15 cellular contexts compared by ENCODE assay signal in genomic region chr10:6061056-6061455, GRCh38.
DNase-seq lines count a peak whose midpoint lies in the region; ATAC-seq lines count a peak whose summit lies in the region.
"Had no signal": no experiment of that assay in that cellular context is flagged by ENCODE, and none has a peak within 500 bp of the region (broad histone marks: within the 10 kb centered on the region; RNA-seq: fewer than 3 reads in every experiment).

No MANE protein-coding gene starts in this region.

- H3K4me3 Mint-ChIP-seq in T-helper 2 cell treated with Interferon-gamma antibody and Interleukin-4, amounts not matched to agents 5 μg/mL and 100 μg/mL, for 36 hours: peak overlapping the region; percentile 97
- peak overlapping the region; percentile 85 for H3K4me3 Mint-ChIP-seq in central memory CD8-positive, alpha-beta T cell
- H3K4me3 Mint-ChIP-seq in stimulated activated effector memory CD8-positive, alpha-beta T cell treated with anti-CD3 and anti-CD28 coated beads, Interleukin-12 subunit alpha, Interleukin-12 subunit beta, amount 100 ng/mL, for 72 hours: peak overlapping the region; percentile 90
- H3K4me3 Mint-ChIP-seq: brain had no signal

- DNase-seq in activated CD8-positive, alpha-beta memory T cell treated with anti-CD3 and anti-CD28 coated beads for 24 hours: peak; percentile 70
- no peak for DNase-seq in activated CD8-positive, alpha-beta memory T cell treated with anti-CD3 and anti-CD28 coated beads, Interleukin-2, amount 50 U/mL, for 4 hours
- DNase-seq in T-helper 2 cell treated with Interferon-gamma antibody and Interleukin-4, amounts not matched to agents 5 μg/mL and 100 μg/mL, for 36 hours (ENCODE audit: low spot score): no peak
- DNase-seq in central memory CD8-positive, alpha-beta T cell (ENCODE audit: low spot score in 2 of 2): no peak
- DNase-seq in stimulated activated effector memory CD8-positive, alpha-beta T cell treated with anti-CD3 and anti-CD28 coated beads, Interleukin-12 subunit alpha, Interleukin-12 subunit beta, amount 100 ng/mL, for 72 hours (ENCODE audit: low spot score in 2 of 2): peak in 1 of 2 donors; percentile 52
- no peak for DNase-seq in NCI-H2029 treated with DMSO at 0.1 percent for 48 hours (lab: John Stamatoyannopoulos, UW)
- no peak for DNase-seq in DMS79 (lab: John Stamatoyannopoulos, UW)
- DNase-seq: Caco-2, MM.1S, NCI-H187 treated with DMSO at 0.1 percent for 48 hours, NCI-H510A, thyroid gland had no signal

- peaks cover 43% of the 10 kb centered on the region for H3K36me3 Mint-ChIP-seq in T-helper 2 cell treated with Interferon-gamma antibody and Interleukin-4, amounts not matched to agents 5 μg/mL and 100 μg/mL, for 36 hours (ENCODE audit: low read depth)
- peaks cover 6% of the 10 kb centered on the region for H3K36me3 Mint-ChIP-seq in central memory CD8-positive, alpha-beta T cell (ENCODE audit: insufficient read depth)
- H3K36me3 Mint-ChIP-seq in stimulated activated effector memory CD8-positive, alpha-beta T cell treated with anti-CD3 and anti-CD28 coated beads, Interleukin-12 subunit alpha, Interleukin-12 subunit beta, amount 100 ng/mL, for 72 hours: peaks cover 85% of the 10 kb centered on the region
- H3K36me3 Mint-ChIP-seq: brain had no signal

- no peaks in the 10 kb centered on the region for H3K27me3 Mint-ChIP-seq in T-helper 2 cell treated with Interferon-gamma antibody and Interleukin-4, amounts not matched to agents 5 μg/mL and 100 μg/mL, for 36 hours (ENCODE audit: low read depth)
- no peaks in the 10 kb centered on the region for H3K27me3 Mint-ChIP-seq in central memory CD8-positive, alpha-beta T cell

- H3K4me1 Mint-ChIP-seq in T-helper 2 cell treated with Interferon-gamma antibody and Interleukin-4, amounts not matched to agents 5 μg/mL and 100 μg/mL, for 36 hours (ENCODE audit: low read depth): peaks cover 71% of the 10 kb centered on the region
- H3K4me1 Mint-ChIP-seq in central memory CD8-positive, alpha-beta T cell: peaks cover 34% of the 10 kb centered on the region
- peaks cover 62% of the 10 kb centered on the region for H3K4me1 Mint-ChIP-seq in stimulated activated effector memory CD8-positive, alpha-beta T cell treated with anti-CD3 and anti-CD28 coated beads, Interleukin-12 subunit alpha, Interleukin-12 subunit beta, amount 100 ng/mL, for 72 hours
- H3K4me1 Mint-ChIP-seq: brain had no signal

- H3K27ac Mint-ChIP-seq in T-helper 2 cell treated with Interferon-gamma antibody and Interleukin-4, amounts not matched to agents 5 μg/mL and 100 μg/mL, for 36 hours: peak overlapping the region; percentile 92
- no peak overlapping the region for H3K27ac Mint-ChIP-seq in central memory CD8-positive, alpha-beta T cell (ENCODE audit: low read depth)
- peak overlapping the region; percentile 100 for H3K27ac Mint-ChIP-seq in stimulated activated effector memory CD8-positive, alpha-beta T cell treated with anti-CD3 and anti-CD28 coated beads, Interleukin-12 subunit alpha, Interleukin-12 subunit beta, amount 100 ng/mL, for 72 hours
- H3K27ac Mint-ChIP-seq: brain, progenitor cell of endocrine pancreas had no signal

- ATAC-seq in central memory CD8-positive, alpha-beta T cell (replicated peaks; ENCODE audit: extremely low read depth, poor library complexity, severe bottlenecking): no peak
- no peak for ATAC-seq in stimulated activated effector memory CD8-positive, alpha-beta T cell treated with anti-CD3 and anti-CD28 coated beads, Interleukin-12 subunit alpha, Interleukin-12 subunit beta, amount 100 ng/mL, for 72 hours
- ATAC-seq in GM19328 (IDR thresholded peaks at IDR 0.05; ENCODE audit: unreplicated experiment): no peak

- H3K9me3 Mint-ChIP-seq in T-helper 2 cell treated with Interferon-gamma antibody and Interleukin-4, amounts not matched to agents 5 μg/mL and 100 μg/mL, for 36 hours: no peaks in the 10 kb centered on the region
- no peaks in the 10 kb centered on the region for H3K9me3 Mint-ChIP-seq in central memory CD8-positive, alpha-beta T cell
- no peaks in the 10 kb centered on the region for H3K9me3 Mint-ChIP-seq in stimulated activated effector memory CD8-positive, alpha-beta T cell treated with anti-CD3 and anti-CD28 coated beads, Interleukin-12 subunit alpha, Interleukin-12 subunit beta, amount 100 ng/mL, for 72 hours
- H3K9me3 Mint-ChIP-seq: brain had no signal
